Comparison of ENCODE assay signal across 9 cellular contexts in the genomic region with DNA sequence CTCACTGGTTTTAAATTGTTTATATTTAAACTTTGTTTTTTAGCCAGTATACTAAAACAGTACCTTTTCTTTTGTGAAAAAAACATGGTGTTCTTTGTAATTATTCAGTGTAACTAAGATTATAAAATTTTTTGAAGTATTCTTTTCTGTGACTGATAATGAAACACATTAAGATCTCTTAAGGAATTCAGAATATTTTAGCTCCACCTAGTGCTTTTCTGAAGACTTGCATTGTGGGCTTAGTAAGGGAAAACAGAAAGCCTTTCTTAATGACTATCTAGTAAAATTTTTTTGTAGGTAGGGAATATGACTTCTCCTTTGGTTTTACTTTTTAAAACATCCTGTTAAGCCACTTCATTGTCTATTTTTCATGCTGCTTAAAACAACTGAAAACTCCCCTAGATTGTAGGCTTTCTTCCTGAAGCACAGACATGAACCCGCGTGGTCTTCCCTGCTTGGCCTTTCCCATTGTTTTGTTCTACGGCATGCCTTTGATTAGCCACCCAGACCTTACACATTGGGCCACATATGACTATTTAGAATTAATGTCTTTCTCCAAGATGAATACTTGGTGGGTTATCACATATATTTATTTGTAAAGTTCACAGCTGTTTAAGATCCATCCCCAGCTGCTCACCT.
DNase-seq lines count a peak whose midpoint lies in the region; ATAC-seq, FAIRE-seq and TF ChIP-seq lines count a peak whose summit lies in the region.
"Had no signal": no experiment of that assay in that cellular context is flagged by ENCODE, and none has a peak within 500 bp of the region (broad histone marks: within the 10 kb centered on the region; RNA-seq: fewer than 3 reads in every experiment).

No MANE protein-coding gene starts in this region.

- no peak overlapping the region for H3K4me3 Mint-ChIP-seq in activated T-helper 17 cell treated with anti-CD3 and anti-CD28 coated beads, Interleukin-2, amount 50 U/mL, for 72 hours
- H3K4me3 Mint-ChIP-seq: CD8-positive, alpha-beta memory T cell had no signal

- H3K36me3 ChIP-seq in prostate gland, result no peaks in the 10 kb centered on the region

- peaks cover 74% of the 10 kb centered on the region for H3K36me3 Mint-ChIP-seq in activated T-helper 17 cell treated with anti-CD3 and anti-CD28 coated beads, Interleukin-2, amount 50 U/mL, for 72 hours (ENCODE audit: low read depth)
- H3K36me3 Mint-ChIP-seq: CD8-positive, alpha-beta memory T cell had no signal

- H3K4me1 ChIP-seq in prostate gland (replicated peaks), result peaks cover 5% of the 10 kb centered on the region

- intact Hi-C loops in prostate gland (cut with DNase I), result loop anchor here (2.0 to 5.0 kb wide), 2 partner anchors 396 to 411 kb away; no protein-coding TSS in a partner anchor

- FAIRE-seq in HTR-8/SVneo (lab: Jason Lieb, UNC), result no peak

- no peak overlapping the region for H3K27ac Mint-ChIP-seq in activated T-helper 17 cell treated with anti-CD3 and anti-CD28 coated beads, Interleukin-2, amount 50 U/mL, for 72 hours

- H3K4me1 Mint-ChIP-seq in activated T-helper 17 cell treated with anti-CD3 and anti-CD28 coated beads, Interleukin-2, amount 50 U/mL, for 72 hours, result no peaks in the 10 kb centered on the region
- H3K4me1 Mint-ChIP-seq: CD8-positive, alpha-beta memory T cell had no signal

- peak overlapping the region in 1 of 2 donors; percentile 15 for H3K27ac ChIP-seq in prostate gland

- H3K27me3 Mint-ChIP-seq in activated T-helper 17 cell treated with anti-CD3 and anti-CD28 coated beads, Interleukin-2, amount 50 U/mL, for 72 hours, result no peaks in the 10 kb centered on the region

- H3K9me3 ChIP-seq in prostate gland, result no peaks in the 10 kb centered on the region

- no peak overlapping the region for H3K4me3 ChIP-seq in prostate gland

- H3K9me3 Mint-ChIP-seq in activated T-helper 17 cell treated with anti-CD3 and anti-CD28 coated beads, Interleukin-2, amount 50 U/mL, for 72 hours, result no peaks in the 10 kb centered on the region

- no peak for ATAC-seq in HG03097 (IDR thresholded peaks at IDR 0.05; ENCODE audit: low FRiP score, unreplicated experiment)
- ATAC-seq in activated T-helper 17 cell treated with anti-CD3 and anti-CD28 coated beads, Interleukin-2, amount 50 U/mL, for 72 hours (replicated peaks), result no peak

- no peaks in the 10 kb centered on the region for H3K27me3 ChIP-seq in prostate gland (replicated peaks; ENCODE audit: insufficient read depth)

- no peak for TF ChIP-seq POLR2A in prostate gland (IDR thresholded peaks at IDR 0.05)

- WGBS in prostate gland, result 85% methylated on average over 3 of the region's 3 CpGs

- TF ChIP-seq CTCF in prostate gland (IDR thresholded peaks at IDR 0.05), result peak; percentile 57 to 91 (median 78)

- DNase-seq in NCI-H2107 treated with DMSO at 0.1 percent for 48 hours (lab: John Stamatoyannopoulos, UW; ENCODE audit: unreplicated experiment), result peak; percentile 61
- no peak for DNase-seq in NCI-H2107 (lab: John Stamatoyannopoulos, UW)
- DNase-seq in HTR-8/SVneo (ENCODE audit: insufficient read length, low spot score), result peak; percentile 12
- DNase-seq in SHP77 (lab: John Stamatoyannopoulos, UW), result peak; percentile 19 to 20
- peak; percentile 74 for DNase-seq in fibroblast of peridontal ligament (ENCODE audit: extremely low read depth)
- DNase-seq in prostate gland (ENCODE audit: low spot score), result no peak

Comparison
In these comparisons a context has a peak if more than half of its experiments do, and no peak if none do; other contexts are left out.
1. DNase-seq: peak in NCI-H2107 treated with DMSO at 0.1 percent for 48 hours (single experiment), HTR-8/SVneo (single experiment), SHP77 (2 of 2) and fibroblast of peridontal ligament (single experiment); none in NCI-H2107 (single experiment) and prostate gland (single experiment).